ENCODE assay signal across 17 cellular contexts in the genomic region with DNA sequence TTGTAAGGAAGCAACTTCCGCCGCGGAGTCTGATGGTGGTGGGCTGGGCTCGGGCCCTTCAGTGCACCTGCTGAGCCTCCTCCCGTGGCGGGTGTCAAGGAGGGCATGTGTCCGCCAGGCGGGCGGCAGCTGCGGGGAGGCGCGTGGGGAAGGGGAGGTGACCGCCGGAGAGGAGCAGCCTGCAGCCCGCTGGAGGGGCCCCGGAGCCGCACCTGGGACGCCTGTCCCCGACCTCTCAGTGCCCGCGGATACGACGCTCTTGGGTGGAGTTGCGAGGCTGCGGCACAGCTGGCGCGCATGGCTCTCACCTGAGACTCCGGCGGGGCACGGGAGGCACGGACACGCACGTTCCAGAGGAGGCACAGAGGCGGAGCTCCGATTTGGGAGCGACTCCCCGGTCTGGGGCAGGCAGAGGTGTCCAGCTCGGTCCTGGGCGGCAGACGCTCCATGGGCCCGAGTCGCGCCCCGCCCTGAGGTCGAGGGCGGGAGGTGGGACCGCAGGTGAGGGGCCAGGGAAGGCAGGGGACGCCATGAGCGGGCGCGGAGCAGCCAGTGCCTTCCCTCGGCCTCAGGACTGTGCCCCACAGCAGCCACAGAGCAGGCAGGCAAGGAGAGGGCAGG. TPM values are rescaled to one million over a fixed set of nuclear protein-coding genes. Genes with fewer than 3 reads are reported as not detected.
DNase-seq lines count a peak whose midpoint lies in the region; ATAC-seq, FAIRE-seq and TF ChIP-seq lines count a peak whose summit lies in the region.
"Had no signal": no experiment of that assay in that cellular context is flagged by ENCODE, and none has a peak within 500 bp of the region (broad histone marks: within the 10 kb centered on the region; RNA-seq: fewer than 3 reads in every experiment).

No MANE protein-coding gene starts in this region.

- H4K20me1 ChIP-seq in endothelial cell of umbilical vein (replicated peaks; ENCODE audit: control insufficient read depth, extremely low read depth, insufficient read depth, low read length) = no peaks in the 10 kb centered on the region
- H4K20me1 ChIP-seq: BLaER1 had no signal

- H3K27me3 ChIP-seq in endothelial cell of umbilical vein (ENCODE audit: control insufficient read depth in 2 of 2, insufficient read depth in 2 of 2, low read length in 2 of 2) (no peaks in the 10 kb centered on the region), lung (ENCODE audit: control insufficient read depth, insufficient read depth) (no peaks in the 10 kb centered on the region), upper lobe of left lung (peaks cover 0 to 7% (median 2%) of the 10 kb centered on the region in 4 donors), H7 (ENCODE audit: control insufficient read depth, insufficient read depth, low read length) (peaks cover 1% of the 10 kb centered on the region; the same call in 1 of the 2 replicates)
- H3K27me3 ChIP-seq: BLaER1, MG63 had no signal

- CTCF ChIA-PET in endothelial cell of umbilical vein (lab: Charles Lee) = no interaction called here
- CTCF ChIA-PET in activated CD8-positive, alpha-beta memory T cell treated with anti-CD3 and anti-CD28 coated beads, Interleukin-2, amount 10 ng/mL, durations not matched to agents 7 days and 5 days (lab: Charles Lee) = no interaction called here

- BruUV-seq in endothelial cell of umbilical vein (replicated peaks; lab: Mats Ljungman, UMichigan) = no TSS peak

- H3K27me3 Mint-ChIP-seq in activated CD8-positive, alpha-beta memory T cell treated with anti-CD3 and anti-CD28 coated beads, Interleukin-2, amount 10 ng/mL, durations not matched to agents 7 days and 5 days = peaks cover 17% of the 10 kb centered on the region

- H3K4me3 Mint-ChIP-seq in activated CD8-positive, alpha-beta memory T cell treated with anti-CD3 and anti-CD28 coated beads, Interleukin-2, amount 10 ng/mL, durations not matched to agents 7 days and 5 days = no peak overlapping the region

- dilution Hi-C loops in endothelial cell of umbilical vein (cut with MboI; ENCODE audit: extremely low pct_ligation_motif_present, low sequenced_read_pairs) = no loop called here

- intact Hi-C loops in endothelial cell of umbilical vein (cut with micrococcal nuclease) = no loop called here

- POLR2A ChIA-PET in endothelial cell of umbilical vein (lab: Charles Lee) = no interaction called here

- no peak overlapping the region for H2AFZ ChIP-seq in endothelial cell of umbilical vein (ENCODE audit: low read depth, low read length)

- no peak for FAIRE-seq in endothelial cell of umbilical vein (lab: Jason Lieb, UNC)

- no peaks in the 10 kb centered on the region for H3K79me2 ChIP-seq in endothelial cell of umbilical vein (ENCODE audit: control insufficient read depth, insufficient read depth, low read length)

- H3K27ac ChIP-seq in endothelial cell of umbilical vein (ENCODE audit: insufficient read depth, low read depth, low read length) = no peak overlapping the region
- H3K27ac ChIP-seq in lung (ENCODE audit: low read depth in 1 of 2, low read length in 1 of 2) = no peak overlapping the region
- no peak overlapping the region for H3K27ac ChIP-seq in upper lobe of left lung
- H3K27ac ChIP-seq: 22Rv1, BLaER1 had no signal

- WGBS in lung, 2 donors = 10 to 23% methylated on average over 43 to 52 of the region's 52 CpGs
- 19 to 30% methylated on average over 8 to 46 of the region's 52 CpGs for WGBS in upper lobe of left lung, 2 donors

- H3K9me3 Mint-ChIP-seq in activated CD8-positive, alpha-beta memory T cell treated with anti-CD3 and anti-CD28 coated beads, Interleukin-2, amount 10 ng/mL, durations not matched to agents 7 days and 5 days (ENCODE audit: low read depth) = peaks cover 8% of the 10 kb centered on the region

- H3K4me3 ChIP-seq in endothelial cell of umbilical vein (replicated peaks in 1 of 3; ENCODE audit: insufficient read depth in 1 of 3, low read depth in 1 of 3, low read length in 3 of 3) = no peak overlapping the region
- H3K4me3 ChIP-seq in lung = no peak overlapping the region
- H3K4me3 ChIP-seq in upper lobe of left lung = peak overlapping the region in 1 of 4 donors; percentile 5
- H3K4me3 ChIP-seq in H7 (ENCODE audit: insufficient read depth, low read depth, low read length) = no peak overlapping the region; the same call in 1 of the 2 replicates
- H3K4me3 ChIP-seq: BLaER1, MG63 had no signal

- no peak for TF ChIP-seq CTCF in endothelial cell of umbilical vein (IDR thresholded peaks at IDR 0.05; ENCODE audit: extremely low read depth in 1 of 2, insufficient read depth in 1 of 2, low read depth in 1 of 2, low read length in 2 of 2)
- no peak for TF ChIP-seq CTCF in lung (IDR thresholded peaks at IDR 0.05; ENCODE audit: control extremely low read depth, extremely low read depth)
- TF ChIP-seq CTCF in upper lobe of left lung (IDR thresholded peaks at IDR 0.05) = no peak

- H3K4me1 ChIP-seq in endothelial cell of umbilical vein (ENCODE audit: control insufficient read depth, extremely low read depth, insufficient read depth, low read length) (no peaks in the 10 kb centered on the region), lung (ENCODE audit: control insufficient read depth in 2 of 2, insufficient read depth in 2 of 2, low read length in 2 of 2) (no peaks in the 10 kb centered on the region), upper lobe of left lung (peaks cover 0 to 5% (median 2%) of the 10 kb centered on the region in 4 donors)
- H3K4me1 ChIP-seq: BLaER1 had no signal

- H3K36me3 ChIP-seq in endothelial cell of umbilical vein (ENCODE audit: control insufficient read depth in 2 of 2, extremely low read depth in 1 of 2, insufficient read depth in 2 of 2, low read length in 2 of 2) (no peaks in the 10 kb centered on the region), lung (ENCODE audit: control insufficient read depth in 2 of 2, insufficient read depth in 2 of 2, low read length in 2 of 2) (no peaks in the 10 kb centered on the region), upper lobe of left lung (no peaks in the 10 kb centered on the region), H7 (replicated peaks; ENCODE audit: control insufficient read depth, insufficient read depth, low read length) (no peaks in the 10 kb centered on the region)
- H3K36me3 ChIP-seq: BLaER1, MG63 had no signal

- TF ChIP-seq POLR2A in endothelial cell of umbilical vein (IDR thresholded peaks at IDR 0.05; ENCODE audit: low read depth, low read length) (no peak), upper lobe of left lung (IDR thresholded peaks at IDR 0.05) (no peak)

- no peak for ATAC-seq in lung (ENCODE audit: insufficient read depth, low FRiP score)
- ATAC-seq in upper lobe of left lung (ENCODE audit: low FRiP score in 2 of 2) = peak; percentile 17 to 20
- ATAC-seq in activated CD8-positive, alpha-beta memory T cell treated with anti-CD3 and anti-CD28 coated beads, Interleukin-2, amount 10 ng/mL, durations not matched to agents 7 days and 5 days = no peak
- ATAC-seq: Panc1 had no signal

- H3K9me1 ChIP-seq in endothelial cell of umbilical vein (replicated peaks; ENCODE audit: control insufficient read depth, extremely low read depth, insufficient read depth, low read length) = no peaks in the 10 kb centered on the region

- H3K4me1 Mint-ChIP-seq in activated CD8-positive, alpha-beta memory T cell treated with anti-CD3 and anti-CD28 coated beads, Interleukin-2, amount 10 ng/mL, durations not matched to agents 7 days and 5 days = no peaks in the 10 kb centered on the region

- H3K36me3 Mint-ChIP-seq in activated CD8-positive, alpha-beta memory T cell treated with anti-CD3 and anti-CD28 coated beads, Interleukin-2, amount 10 ng/mL, durations not matched to agents 7 days and 5 days = peaks cover 1% of the 10 kb centered on the region

- DNase-seq in DMS53 (lab: John Stamatoyannopoulos, UW) (peak; percentile 53), DMS53 treated with DMSO at 0.1 percent for 48 hours (lab: John Stamatoyannopoulos, UW; ENCODE audit: unreplicated experiment) (no peak), endothelial cell of umbilical vein (ENCODE audit: low read depth, low spot score) (no peak), lung (ENCODE audit: low spot score) (peak; percentile 24), upper lobe of left lung (peak in 1 of 2 donors; percentile 77), 8988T (no peak), H7 (no peak)
- DNase-seq in activated CD8-positive, alpha-beta memory T cell treated with anti-CD3 and anti-CD28 coated beads, Interleukin-2, amount 10 ng/mL, durations not matched to agents 7 days and 5 days = no peak
- DNase-seq: MG63, NCI-H1092 treated with DMSO at 0.1 percent for 48 hours, NCI-H187, NCI-H2171 treated with DMSO at 0.1 percent for 48 hours, NCI-H510A, Right ventricle myocardium superior had no signal

- no peak for TF ChIP-seq EP300 in upper lobe of left lung (IDR thresholded peaks at IDR 0.05)

- H3K9me3 ChIP-seq in endothelial cell of umbilical vein (replicated peaks; ENCODE audit: control insufficient read depth, insufficient read depth, low read length) = no peaks in the 10 kb centered on the region
- H3K9me3 ChIP-seq in lung (ENCODE audit: control insufficient read depth in 2 of 2, insufficient read depth in 1 of 2, low read length in 1 of 2) = peaks cover 3 to 6% of the 10 kb centered on the region in 2 donors
- peaks cover 0 to 9% (median 6%) of the 10 kb centered on the region in 4 donors for H3K9me3 ChIP-seq in upper lobe of left lung

- H3K4me2 ChIP-seq in endothelial cell of umbilical vein (ENCODE audit: insufficient read depth, low read length) = no peak overlapping the region
- H3K4me2 ChIP-seq: BLaER1 had no signal

- H3K9ac ChIP-seq in endothelial cell of umbilical vein (replicated peaks; ENCODE audit: extremely low read depth, insufficient read depth, low read length) = no peak overlapping the region
- H3K9ac ChIP-seq: BLaER1 had no signal

- H3K27ac Mint-ChIP-seq in activated CD8-positive, alpha-beta memory T cell treated with anti-CD3 and anti-CD28 coated beads, Interleukin-2, amount 10 ng/mL, durations not matched to agents 7 days and 5 days = no peak overlapping the region

TF ChIP-seq in endothelial cell of umbilical vein, 7 proteins besides CTCF, POLR2A, EP300 and RAD21 (continues in another document):
- TF ChIP-seq GATA2 (IDR thresholded peaks at IDR 0.05; ENCODE audit: insufficient read depth, insufficient read length, low read depth, low read length) = no peak

RNA-seq across cellular contexts. Expression of gene PRR20G, which starts 50.2 kb away (rescaled TPM):
- not detected in 2 replicates for total RNA-seq in endothelial cell of umbilical vein
- polyA plus RNA-seq in endothelial cell of umbilical vein = not detected in 2 replicates
- not detected in 2 replicates for polyA plus RNA-seq in endothelial cell of umbilical vein (2011; cell fraction: cytosol; rRNA removed)
- polyA plus RNA-seq in endothelial cell of umbilical vein (2011; cell fraction: nucleus; rRNA removed) = not detected in 2 replicates
- polyA plus RNA-seq in endothelial cell of umbilical vein (2012) = not detected in 2 replicates
- polyA minus RNA-seq in endothelial cell of umbilical vein = not detected in 2 replicates
- polyA minus RNA-seq in endothelial cell of umbilical vein (2011; cell fraction: cytosol; rRNA and poly(A)+ RNA removed) = not detected
- polyA minus RNA-seq in endothelial cell of umbilical vein (2011; cell fraction: nucleus; rRNA and poly(A)+ RNA removed) = not detected in 2 replicates
- total RNA-seq in lung = not detected
- polyA plus RNA-seq in lung = under 1 TPM in 1 of 2 donors, not detected in 1; 0.05 TPM
- not detected for total RNA-seq in upper lobe of left lung
- not detected for total RNA-seq in activated CD8-positive, alpha-beta memory T cell treated with anti-CD3 and anti-CD28 coated beads, Interleukin-2, amount 10 ng/mL, durations not matched to agents 7 days and 5 days
- 0.22 TPM in 1 of 2 replicates, not detected in the other for total RNA-seq in H7 (2014; rRNA removed; shearing (Covaris generic))
- total RNA-seq: Right ventricle myocardium superior had no signal

Comparison
In these comparisons a context has a peak if more than half of its experiments do, and no peak if none do; other contexts are left out.
1. DNase-seq: peak in DMS53 (single experiment) and lung (single experiment); none in DMS53 treated with DMSO at 0.1 percent for 48 hours (single experiment), endothelial cell of umbilical vein (single experiment), 8988T (single experiment), activated CD8-positive, alpha-beta memory T cell treated with anti-CD3 and anti-CD28 coated beads, Interleukin-2, amount 10 ng/mL, durations not matched to agents 7 days and 5 days (single experiment) and H7 (single experiment).
2. ATAC-seq: peak in upper lobe of left lung (2 of 2); none in lung (single experiment) and activated CD8-positive, alpha-beta memory T cell treated with anti-CD3 and anti-CD28 coated beads, Interleukin-2, amount 10 ng/mL, durations not matched to agents 7 days and 5 days (single experiment).